Comparison of ENCODE assay signal across 1 cellular context in genomic region chr20:49698477-49698876, GRCh38.
TF ChIP-seq lines count a peak whose summit lies in the region.

No MANE protein-coding gene starts in this region.

TF ChIP-seq in HepG2, 621 proteins besides CTCF, POLR2A, EP300 and RAD21 (continued from another document):
- TF ChIP-seq ZNF687 (CRISPR knock-in tag; IDR thresholded peaks at IDR 0.05), result no peak
- TF ChIP-seq NFKBIZ (CRISPR knock-in tag; IDR thresholded peaks at IDR 0.05), result no peak
